Comparison of ENCODE assay signal across 1 cellular context in the genomic region with DNA sequence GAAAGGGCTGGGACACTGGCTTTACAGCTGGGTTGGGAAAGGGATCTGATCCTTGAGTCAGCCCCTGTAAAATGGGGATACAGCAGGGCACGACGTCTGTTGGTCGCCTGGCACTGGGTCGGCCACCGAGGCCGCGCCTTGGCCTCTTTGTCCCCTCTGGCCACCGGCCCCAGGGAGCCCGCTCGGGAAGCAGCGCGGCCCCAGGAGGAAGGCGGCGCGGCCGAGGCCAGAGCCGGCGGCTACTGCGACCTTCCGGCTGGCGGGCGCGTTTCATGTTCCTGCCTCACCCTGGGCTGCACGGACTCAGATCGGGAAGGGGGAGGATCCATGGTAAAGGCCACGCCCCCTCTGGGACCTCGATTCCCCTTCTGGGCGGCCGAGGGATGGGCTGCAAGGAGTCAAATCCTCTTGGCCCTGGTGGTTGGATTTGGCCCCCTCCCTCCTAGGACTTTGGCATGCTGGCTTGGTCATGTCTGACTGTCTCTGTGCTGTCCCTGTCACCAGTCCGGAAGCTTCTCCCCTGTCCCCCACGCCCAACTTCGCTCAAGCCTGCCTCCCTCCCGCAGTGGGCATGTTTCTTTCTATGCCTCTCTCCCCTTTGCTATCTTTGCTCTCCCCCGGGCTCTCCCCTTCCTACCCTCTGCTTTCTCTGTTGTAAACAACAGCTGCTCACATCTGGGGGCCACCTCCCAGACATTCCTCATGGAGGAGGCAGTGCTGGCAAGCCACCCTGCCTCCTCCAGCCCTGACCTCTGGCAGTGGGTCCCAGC.
TF ChIP-seq lines count a peak whose summit lies in the region.

No MANE protein-coding gene starts in this region.

TF ChIP-seq in K562, 482 proteins besides CTCF, POLR2A, EP300 and RAD21 (continued from another document and continues in another):
- TF ChIP-seq ZBTB9 (CRISPR knock-in tag; IDR thresholded peaks at IDR 0.05) (peak; percentile 75; the same call in 1 of the 2 replicates), ZNF174 (CRISPR knock-in tag; IDR thresholded peaks at IDR 0.05) (no peak), CEBPG (CRISPR knock-in tag; IDR thresholded peaks at IDR 0.05) (no peak; the same call in 1 of the 2 replicates), CEBPG (tag; conservative IDR thresholded peaks at IDR 0.05 in 1 of 2, IDR thresholded peaks at IDR 0.05 in 1 of 2) (no peak), MTA1 (IDR thresholded peaks at IDR 0.05; ENCODE audit: borderline replicate concordance) (peak; percentile 30; the same call in 1 of the 2 replicates), HDAC2 (IDR thresholded peaks at IDR 0.05) (0 out of 2 replicates have a peak, but pooled peaks have one; percentile 55), ZNF316 (IDR thresholded peaks at IDR 0.05) (no peak), ESRRA (IDR thresholded peaks at IDR 0.05; ENCODE audit: borderline replicate concordance, low read depth) (peak; percentile 45), ZFP36 (IDR thresholded peaks at IDR 0.05; ENCODE audit: low read depth, low read length, partially characterized antibody) (no peak), E2F3 (CRISPR knock-in tag; IDR thresholded peaks at IDR 0.05) (no peak), GABPB1 (CRISPR knock-in tag; IDR thresholded peaks at IDR 0.05) (peak; percentile 67), SUPT5H (IDR thresholded peaks at IDR 0.05) (peak; percentile 81), ZFPM2 (CRISPR knock-in tag; IDR thresholded peaks at IDR 0.05) (no peak), CSDE1 (IDR thresholded peaks at IDR 0.05) (no peak), E2F5 (CRISPR knock-in tag; IDR thresholded peaks at IDR 0.05) (no peak), BRD4 (IDR thresholded peaks at IDR 0.05) (no peak), KLF16 (IDR thresholded peaks at IDR 0.05) (no peak), NR0B1 (IDR thresholded peaks at IDR 0.05; ENCODE audit: partially characterized antibody) (no peak), KLF10 (CRISPR knock-in tag; IDR thresholded peaks at IDR 0.05) (no peak), HBP1 (CRISPR knock-in tag; IDR thresholded peaks at IDR 0.05) (0 out of 2 replicates have a peak, but pooled peaks have one; percentile 70), ZNF146 (CRISPR knock-in tag; IDR thresholded peaks at IDR 0.05; ENCODE audit: unreplicated experiment) (no peak), ZNF77 (CRISPR knock-in tag; IDR thresholded peaks at IDR 0.05) (no peak), ZNF444 (CRISPR knock-in tag; IDR thresholded peaks at IDR 0.05) (no peak), ILF3 (IDR thresholded peaks at IDR 0.05; ENCODE audit: borderline replicate concordance) (no peak), THAP7 (CRISPR knock-in tag; IDR thresholded peaks at IDR 0.05) (no peak; the same call in 1 of the 2 replicates), ZNF143 (CRISPR knock-in tag; IDR thresholded peaks at IDR 0.05) (no peak), TOE1 (IDR thresholded peaks at IDR 0.05; ENCODE audit: borderline replicate concordance) (peak; percentile 51; the same call in 1 of the 2 replicates), TOE1 (CRISPR knock-in tag; IDR thresholded peaks at IDR 0.05; ENCODE audit: borderline replicate concordance, low read depth) (no peak), ZNF780A (CRISPR knock-in tag; IDR thresholded peaks at IDR 0.05) (no peak), ESRRB (CRISPR knock-in tag; IDR thresholded peaks at IDR 0.05; ENCODE audit: borderline replicate concordance) (no peak), LEF1 (IDR thresholded peaks at IDR 0.05) (no peak), ZNF184 (CRISPR knock-in tag; IDR thresholded peaks at IDR 0.05) (no peak), ZBTB8A (IDR thresholded peaks at IDR 0.05; ENCODE audit: partially characterized antibody) (no peak), ZKSCAN1 (IDR thresholded peaks at IDR 0.05; ENCODE audit: low read depth, low read length) (no peak), CAMTA2 (CRISPR knock-in tag; conservative IDR thresholded peaks at IDR 0.05) (no peak), MXI1 (IDR thresholded peaks at IDR 0.05; ENCODE audit: low read depth, low read length) (no peak), THRAP3 (IDR thresholded peaks at IDR 0.05; ENCODE audit: borderline replicate concordance) (no peak), REST (CRISPR knock-in tag; IDR thresholded peaks at IDR 0.05; ENCODE audit: low read depth) (peak; percentile 50; the same call in 1 of the 2 replicates), CREBBP (IDR thresholded peaks at IDR 0.05; ENCODE audit: low read depth, low read length) (no peak), DDX20 (tag; IDR thresholded peaks at IDR 0.05; ENCODE audit: low read depth) (no peak; the same call in 1 of the 2 replicates), ZNF586 (CRISPR knock-in tag; conservative IDR thresholded peaks at IDR 0.05) (no peak), ZC3H11A (IDR thresholded peaks at IDR 0.05; ENCODE audit: low read depth, low read length) (no peak), FOXK2 (conservative IDR thresholded peaks at IDR 0.05 in 1 of 2, IDR thresholded peaks at IDR 0.05 in 1 of 2; ENCODE audit: low read depth in 2 of 2) (peak; percentile 86 to 94), ZBTB1 (CRISPR knock-in tag; IDR thresholded peaks at IDR 0.05; ENCODE audit: borderline replicate concordance, low read depth) (no peak), NFIC (IDR thresholded peaks at IDR 0.05) (peak; percentile 42), SRSF1 (IDR thresholded peaks at IDR 0.05; ENCODE audit: low read depth, low read length) (no peak), HNRNPUL1 (IDR thresholded peaks at IDR 0.05; ENCODE audit: low read length) (no peak), SRSF3 (IDR thresholded peaks at IDR 0.05; ENCODE audit: insufficient read depth, low read length) (no peak)
- TF ChIP-seq, protein P1, sequence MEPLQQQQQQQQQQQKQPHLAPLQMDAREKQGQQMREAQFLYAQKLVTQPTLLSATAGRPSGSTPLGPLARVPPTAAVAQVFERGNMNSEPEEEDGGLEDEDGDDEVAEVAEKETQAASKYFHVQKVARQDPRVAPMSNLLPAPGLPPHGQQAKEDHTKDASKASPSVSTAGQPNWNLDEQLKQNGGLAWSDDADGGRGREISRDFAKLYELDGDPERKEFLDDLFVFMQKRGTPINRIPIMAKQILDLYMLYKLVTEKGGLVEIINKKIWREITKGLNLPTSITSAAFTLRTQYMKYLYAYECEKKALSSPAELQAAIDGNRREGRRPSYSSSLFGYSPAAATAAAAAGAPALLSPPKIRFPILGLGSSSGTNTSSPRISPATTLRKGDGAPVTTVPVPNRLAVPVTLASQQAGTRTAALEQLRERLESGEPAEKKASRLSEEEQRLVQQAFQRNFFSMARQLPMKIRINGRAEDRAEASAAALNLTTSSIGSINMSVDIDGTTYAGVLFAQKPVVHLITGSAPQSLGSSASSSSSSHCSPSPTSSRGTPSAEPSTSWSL (CRISPR knock-in tag; IDR thresholded peaks at IDR 0.05; ENCODE audit: borderline replicate concordance) = no peak
- TF ChIP-seq, protein P2, sequence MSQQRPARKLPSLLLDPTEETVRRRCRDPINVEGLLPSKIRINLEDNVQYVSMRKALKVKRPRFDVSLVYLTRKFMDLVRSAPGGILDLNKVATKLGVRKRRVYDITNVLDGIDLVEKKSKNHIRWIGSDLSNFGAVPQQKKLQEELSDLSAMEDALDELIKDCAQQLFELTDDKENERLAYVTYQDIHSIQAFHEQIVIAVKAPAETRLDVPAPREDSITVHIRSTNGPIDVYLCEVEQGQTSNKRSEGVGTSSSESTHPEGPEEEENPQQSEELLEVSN (IDR thresholded peaks at IDR 0.05; ENCODE audit: borderline replicate concordance in 1 of 2, extremely low read depth in 1 of 2, insufficient read depth in 1 of 2, insufficient read length in 1 of 2, low read depth in 1 of 2, low read length in 1 of 2, poor library complexity in 1 of 2, severe bottlenecking in 1 of 2) = peak; percentile 60 to 65
- TF ChIP-seq, protein P3, sequence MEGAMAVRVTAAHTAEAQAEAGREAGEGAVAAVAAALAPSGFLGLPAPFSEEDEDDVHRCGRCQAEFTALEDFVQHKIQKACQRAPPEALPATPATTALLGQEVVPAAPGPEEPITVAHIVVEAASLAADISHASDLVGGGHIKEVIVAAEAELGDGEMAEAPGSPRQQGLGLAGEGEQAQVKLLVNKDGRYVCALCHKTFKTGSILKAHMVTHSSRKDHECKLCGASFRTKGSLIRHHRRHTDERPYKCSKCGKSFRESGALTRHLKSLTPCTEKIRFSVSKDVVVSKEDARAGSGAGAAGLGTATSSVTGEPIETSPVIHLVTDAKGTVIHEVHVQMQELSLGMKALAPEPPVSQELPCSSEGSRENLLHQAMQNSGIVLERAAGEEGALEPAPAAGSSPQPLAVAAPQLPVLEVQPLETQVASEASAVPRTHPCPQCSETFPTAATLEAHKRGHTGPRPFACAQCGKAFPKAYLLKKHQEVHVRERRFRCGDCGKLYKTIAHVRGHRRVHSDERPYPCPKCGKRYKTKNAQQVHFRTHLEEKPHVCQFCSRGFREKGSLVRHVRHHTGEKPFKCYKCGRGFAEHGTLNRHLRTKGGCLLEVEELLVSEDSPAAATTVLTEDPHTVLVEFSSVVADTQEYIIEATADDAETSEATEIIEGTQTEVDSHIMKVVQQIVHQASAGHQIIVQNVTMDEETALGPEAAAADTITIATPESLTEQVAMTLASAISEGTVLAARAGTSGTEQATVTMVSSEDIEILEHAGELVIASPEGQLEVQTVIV (CRISPR knock-in tag; IDR thresholded peaks at IDR 0.05; ENCODE audit: borderline replicate concordance) = no peak
- TF ChIP-seq, protein P4, sequence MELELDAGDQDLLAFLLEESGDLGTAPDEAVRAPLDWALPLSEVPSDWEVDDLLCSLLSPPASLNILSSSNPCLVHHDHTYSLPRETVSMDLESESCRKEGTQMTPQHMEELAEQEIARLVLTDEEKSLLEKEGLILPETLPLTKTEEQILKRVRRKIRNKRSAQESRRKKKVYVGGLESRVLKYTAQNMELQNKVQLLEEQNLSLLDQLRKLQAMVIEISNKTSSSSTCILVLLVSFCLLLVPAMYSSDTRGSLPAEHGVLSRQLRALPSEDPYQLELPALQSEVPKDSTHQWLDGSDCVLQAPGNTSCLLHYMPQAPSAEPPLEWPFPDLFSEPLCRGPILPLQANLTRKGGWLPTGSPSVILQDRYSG (tag; conservative IDR thresholded peaks at IDR 0.05; ENCODE audit: low read depth) = peak; percentile 62; the same call in 1 of the 2 replicates
